Comparison of ENCODE assay signal across 14 cellular contexts in genomic region chr6:148423601-148424270, GRCh38.
DNase-seq lines count a peak whose midpoint lies in the region; ATAC-seq, FAIRE-seq and TF ChIP-seq lines count a peak whose summit lies in the region.
"Had no signal": no experiment of that assay in that cellular context is flagged by ENCODE, and none has a peak within 500 bp of the region (broad histone marks: within the 10 kb centered on the region; RNA-seq: fewer than 3 reads in every experiment).

No MANE protein-coding gene starts in this region.

- intact Hi-C loops in IMR-90 (cut with micrococcal nuclease) (no loop called here), MCF 10A (cut with micrococcal nuclease) (no loop called here)

- H3K36me3 ChIP-seq in IMR-90 (ENCODE audit: control insufficient read depth, insufficient read depth, low read length) = no peaks in the 10 kb centered on the region
- H3K36me3 ChIP-seq: brain microvascular endothelial cell had no signal

- no peak overlapping the region for H2AK5ac ChIP-seq in IMR-90 (ENCODE audit: low read depth, low read length)

- H3K79me1 ChIP-seq in IMR-90 (ENCODE audit: low read depth in 1 of 2, low read length in 2 of 2) = peaks cover 7 to 37% of the 10 kb centered on the region in 2 experiments; a peak in 3 of 4 replicates

- 0 out of 2 replicates have a peak overlapping the region, but pooled peaks have one; percentile 18 for H4K91ac ChIP-seq in IMR-90 (ENCODE audit: insufficient read depth, low read depth, low read length)

- no peak for TF ChIP-seq POLR2A in IMR-90 (IDR thresholded peaks at IDR 0.05; ENCODE audit: low read depth, low read length)

- no peak overlapping the region for H3K27ac Mint-ChIP-seq in stimulated activated memory B cell treated with anti-CD40 and anti-IgM and Interleukin-4, amounts not matched to agents 10 μg/mL and 1 μg/mL and 100 μg/mL, for 72 hours
- H3K27ac Mint-ChIP-seq in MCF 10A (ENCODE audit: low read depth, unreplicated experiment) = no peak overlapping the region
- H3K27ac Mint-ChIP-seq: activated T-helper 2 cell treated with anti-CD3 and anti-CD28 coated beads, Interferon-gamma antibody, Interleukin-2, Interleukin-4, amounts not matched to agents 10 μg/mL and 5 μg/mL and 100 μg/mL, durations not matched to agents 14 hours and 24 hours and 36 hours; CD4-positive, CD25-positive, alpha-beta regulatory T cell; T-helper 1 cell treated with Interleukin-12 subunit alpha and Interleukin-12 subunit beta and Interleukin-4 antibody, amounts not matched to agents 30 μg/mL and 1 μg/mL, for 36 hours had no signal

- H3K56ac ChIP-seq in IMR-90 (ENCODE audit: extremely low read depth, insufficient read depth, low read length) = no peak overlapping the region

- no peak overlapping the region for H2AK9ac ChIP-seq in IMR-90 (replicated peaks; ENCODE audit: low read depth, low read length, poor library complexity)

- H3K9me1 ChIP-seq in IMR-90 (ENCODE audit: insufficient read depth, low read length) = peaks cover 10% of the 10 kb centered on the region

- no peak overlapping the region for H3K9ac ChIP-seq in IMR-90 (ENCODE audit: low read depth, low read length)

- H3K4me1 ChIP-seq in IMR-90 (ENCODE audit: control insufficient read depth, insufficient read depth, low read length) = peaks cover 5% of the 10 kb centered on the region

- no peak overlapping the region for H3K27ac ChIP-seq in IMR-90 (ENCODE audit: insufficient read depth, low read length)
- H3K27ac ChIP-seq: brain microvascular endothelial cell, epithelial cell of prostate had no signal

- no peak overlapping the region for H4K5ac ChIP-seq in IMR-90 (ENCODE audit: low read depth, low read length)

- no peak overlapping the region for H3K4me3 Mint-ChIP-seq in stimulated activated memory B cell treated with anti-CD40 and anti-IgM and Interleukin-4, amounts not matched to agents 10 μg/mL and 1 μg/mL and 100 μg/mL, for 72 hours
- no peak overlapping the region for H3K4me3 Mint-ChIP-seq in MCF 10A (ENCODE audit: unreplicated experiment)
- H3K4me3 Mint-ChIP-seq: CD4-positive, CD25-positive, alpha-beta regulatory T cell; T-helper 1 cell treated with Interleukin-12 subunit alpha and Interleukin-12 subunit beta and Interleukin-4 antibody, amounts not matched to agents 30 μg/mL and 1 μg/mL, for 36 hours had no signal

- H3K9me3 Mint-ChIP-seq in stimulated activated memory B cell treated with anti-CD40 and anti-IgM and Interleukin-4, amounts not matched to agents 10 μg/mL and 1 μg/mL and 100 μg/mL, for 72 hours = no peaks in the 10 kb centered on the region
- H3K9me3 Mint-ChIP-seq in MCF 10A (ENCODE audit: unreplicated experiment) = no peaks in the 10 kb centered on the region
- H3K9me3 Mint-ChIP-seq: activated T-helper 2 cell treated with anti-CD3 and anti-CD28 coated beads, Interferon-gamma antibody, Interleukin-2, Interleukin-4, amounts not matched to agents 10 μg/mL and 5 μg/mL and 100 μg/mL, durations not matched to agents 14 hours and 24 hours and 36 hours; CD4-positive, CD25-positive, alpha-beta regulatory T cell; T-helper 1 cell treated with Interleukin-12 subunit alpha and Interleukin-12 subunit beta and Interleukin-4 antibody, amounts not matched to agents 30 μg/mL and 1 μg/mL, for 36 hours had no signal

- no peak overlapping the region for H2BK20ac ChIP-seq in IMR-90 (ENCODE audit: low read depth, low read length)

- CTCF ChIA-PET in IMR-90 (lab: Yijun Ruan, JAX) = interaction anchor here (0.6 kb wide), 1 partner anchor 1087 kb away, joined by 3 read pairs; no protein-coding TSS in a partner anchor
- CTCF ChIA-PET in MCF 10A (lab: Yijun Ruan, JAX) = no interaction called here

- no peak for TF ChIP-seq CTCF in IMR-90 (conservative IDR thresholded peaks at IDR 0.05; ENCODE audit: low read depth, low read length)
- no peak for TF ChIP-seq CTCF in MCF 10A (IDR thresholded peaks at IDR 0.05; ENCODE audit: unreplicated experiment)

- no peak overlapping the region for H3K4me3 ChIP-seq in IMR-90 (ENCODE audit: insufficient read depth, low read depth, low read length)

- peaks cover 42% of the 10 kb centered on the region for H3K27me3 Mint-ChIP-seq in stimulated activated memory B cell treated with anti-CD40 and anti-IgM and Interleukin-4, amounts not matched to agents 10 μg/mL and 1 μg/mL and 100 μg/mL, for 72 hours
- H3K27me3 Mint-ChIP-seq in MCF 10A (ENCODE audit: insufficient read depth, unreplicated experiment) = no peaks in the 10 kb centered on the region

- H3K23ac ChIP-seq in IMR-90 (ENCODE audit: low read depth, low read length) = no peak overlapping the region

- peaks cover 6% of the 10 kb centered on the region for H3K4me1 Mint-ChIP-seq in stimulated activated memory B cell treated with anti-CD40 and anti-IgM and Interleukin-4, amounts not matched to agents 10 μg/mL and 1 μg/mL and 100 μg/mL, for 72 hours
- H3K4me1 Mint-ChIP-seq in MCF 10A (ENCODE audit: insufficient read depth, unreplicated experiment) = no peaks in the 10 kb centered on the region
- H3K4me1 Mint-ChIP-seq: CD4-positive, CD25-positive, alpha-beta regulatory T cell had no signal

- no peak overlapping the region; a peak in 1 of 4 replicates for H4K8ac ChIP-seq in IMR-90 (ENCODE audit: low read depth in 2 of 2, low read length in 2 of 2)

- in situ Hi-C loops in IMR-90 (cut with MboI; ENCODE audit: low sequenced_read_pairs) = no loop called here

- H3K18ac ChIP-seq in IMR-90 (ENCODE audit: low read depth, low read length) = peak overlapping the region; percentile 2; the same call in 1 of the 2 replicates

- no peaks in the 10 kb centered on the region for H3K9me3 ChIP-seq in IMR-90 (ENCODE audit: control insufficient read depth, insufficient read depth, low read length)

- BruUV-seq in IMR-90 (replicated peaks; lab: Mats Ljungman, UMichigan) = no TSS peak
- BruUV-seq in MCF 10A (replicated peaks; lab: Mats Ljungman, UMichigan) = no TSS peak

- no CpG with 5 or more reads among the region's 9 CpGs for WGBS in IMR-90 (ENCODE audit: extremely low coverage in 2 of 2, insufficient read length in 1 of 2), 2 experiments

- H3K4me2 ChIP-seq in IMR-90 (ENCODE audit: low read depth, low read length) = no peak overlapping the region

- TF ChIP-seq RAD21 in IMR-90 (IDR thresholded peaks at IDR 0.05; ENCODE audit: low read length) = no peak

- no peaks in the 10 kb centered on the region for H3K36me3 Mint-ChIP-seq in stimulated activated memory B cell treated with anti-CD40 and anti-IgM and Interleukin-4, amounts not matched to agents 10 μg/mL and 1 μg/mL and 100 μg/mL, for 72 hours
- no peaks in the 10 kb centered on the region for H3K36me3 Mint-ChIP-seq in MCF 10A (ENCODE audit: insufficient read depth, unreplicated experiment)
- H3K36me3 Mint-ChIP-seq: CD4-positive, CD25-positive, alpha-beta regulatory T cell had no signal

- POLR2A ChIA-PET in IMR-90 (lab: Charles Lee; ENCODE audit: unreplicated experiment) = no interaction called here
- POLR2A ChIA-PET in MCF 10A (lab: Yijun Ruan, JAX) = interaction anchor here (1.8 kb wide), 1 partner anchor 13 kb away, joined by 6 read pairs; no protein-coding TSS in a partner anchor

- no peak overlapping the region for H2BK120ac ChIP-seq in IMR-90 (ENCODE audit: low read depth, low read length)

- H4K20me1 ChIP-seq in IMR-90 (ENCODE audit: insufficient read depth, low read length) = no peaks in the 10 kb centered on the region

- peak; percentile 76 for FAIRE-seq in RCC 7860 (lab: Jason Lieb, UNC)

- dilution Hi-C loops in IMR-90 (cut with HindIII; ENCODE audit: low sequenced_read_pairs, unreplicated experiment) = no loop called here

- H2BK5ac ChIP-seq in IMR-90 (ENCODE audit: low read depth, low read length, poor library complexity, severe bottlenecking) = no peak overlapping the region

- 0 out of 2 replicates have a peak overlapping the region, but pooled peaks have one; percentile 11 for H3K14ac ChIP-seq in IMR-90 (replicated peaks; ENCODE audit: low read depth, low read length)

- DNase-seq in IMR-90 (peak; percentile 17), RCC 7860 (ENCODE audit: low spot score) (no peak), glomerular visceral epithelial cell (ENCODE audit: extremely low spot score) (peak; percentile 78), MCF 10A (ENCODE audit: unreplicated experiment) (no peak), ureter (ENCODE audit: low spot score) (no peak)
- no peak for DNase-seq in activated naive CD4-positive, alpha-beta T cell treated with anti-CD3 and anti-CD28 coated beads, Interleukin-2, amount 50 U/mL, for 16 hours
- DNase-seq: activated CD4-positive, alpha-beta T cell treated with anti-CD3 and anti-CD28 coated beads, Interleukin-2, amount 50 U/mL, for 4 hours; brain microvascular endothelial cell; CD4-positive, CD25-positive, alpha-beta regulatory T cell had no signal

- H3K4ac ChIP-seq in IMR-90 (ENCODE audit: low read depth, low read length) = no peak overlapping the region

- no peaks in the 10 kb centered on the region for H3K27me3 ChIP-seq in IMR-90 (ENCODE audit: control insufficient read depth, insufficient read depth, low read length)
- H3K27me3 ChIP-seq: brain microvascular endothelial cell had no signal

- no peak overlapping the region for H2BK15ac ChIP-seq in IMR-90 (ENCODE audit: low read depth, low read length)

- ATAC-seq in IMR-90 (ENCODE audit: low read depth) (peak; percentile 67), GM18520 (IDR thresholded peaks at IDR 0.05; ENCODE audit: unreplicated experiment) (no peak)
- peak; percentile 41 for ATAC-seq in stimulated activated memory B cell treated with anti-CD40 and anti-IgM and Interleukin-4, amounts not matched to agents 10 μg/mL and 1 μg/mL and 100 μg/mL, for 72 hours

- H2AFZ ChIP-seq in IMR-90 (replicated peaks; ENCODE audit: low read length, poor library complexity) = no peak overlapping the region

TF ChIP-seq in IMR-90, 13 proteins besides CTCF, POLR2A, EP300 and RAD21 (continues in another document):
- no peak for TF ChIP-seq CHD1 (IDR thresholded peaks at IDR 0.05; ENCODE audit: low read depth, low read length)
- TF ChIP-seq MAFK (IDR thresholded peaks at IDR 0.05; ENCODE audit: low read depth, low read length) = no peak
- TF ChIP-seq SMC3 (IDR thresholded peaks at IDR 0.05; ENCODE audit: low read depth, low read length) = no peak
- no peak for TF ChIP-seq BHLHE40 (IDR thresholded peaks at IDR 0.05; ENCODE audit: low read depth, low read length)
- no peak for TF ChIP-seq USF2 (IDR thresholded peaks at IDR 0.05; ENCODE audit: low read depth, low read length)
- TF ChIP-seq FOS (IDR thresholded peaks at IDR 0.05; ENCODE audit: low read depth, low read length) = no peak
- no peak for TF ChIP-seq CEBPB (IDR thresholded peaks at IDR 0.05; ENCODE audit: low read depth, low read length)
- no peak for TF ChIP-seq RCOR1 (IDR thresholded peaks at IDR 0.05; ENCODE audit: insufficient replicate concordance, low read length)

Comparison
In these comparisons a context has a peak if more than half of its experiments do, and no peak if none do; other contexts are left out.
1. DNase-seq: peak in IMR-90 (single experiment) and glomerular visceral epithelial cell (single experiment); none in RCC 7860 (single experiment), MCF 10A (single experiment), activated naive CD4-positive, alpha-beta T cell treated with anti-CD3 and anti-CD28 coated beads, Interleukin-2, amount 50 U/mL, for 16 hours (single experiment) and ureter (single experiment).